Comparison of ENCODE assay signal across 8 cellular contexts in genomic region chr6:36120979-36121706, GRCh38. TPM values are rescaled to one million over a fixed set of nuclear protein-coding genes. Genes with fewer than 3 reads are reported as not detected.
DNase-seq lines count a peak whose midpoint lies in the region; ATAC-seq, FAIRE-seq and TF ChIP-seq lines count a peak whose summit lies in the region.

No MANE protein-coding gene starts in this region.

- no peak overlapping the region for H3K4me3 Mint-ChIP-seq in glutamatergic neuron (ENCODE audit: unreplicated experiment)

- H3K4me3 ChIP-seq in LNCaP clone FGC (ENCODE audit: low read depth, low read length) (no peak overlapping the region), fibroblast of mammary gland (ENCODE audit: control insufficient read depth, low read depth, low read length) (no peak overlapping the region), gastrocnemius medialis (no peak overlapping the region)

- ATAC-seq in gastrocnemius medialis, result no peak

- peaks cover 0 to 3% (median 0%) of the 10 kb centered on the region in 3 donors for H3K27me3 ChIP-seq in gastrocnemius medialis

- H3K9me3 ChIP-seq in gastrocnemius medialis, result no peaks in the 10 kb centered on the region

- no peak for FAIRE-seq in GM12892 (lab: Jason Lieb, UNC)

- H3K4me1 ChIP-seq in gastrocnemius medialis, result peaks cover 4 to 30% of the 10 kb centered on the region in 2 donors

- no peaks in the 10 kb centered on the region for H3K9me3 Mint-ChIP-seq in glutamatergic neuron (ENCODE audit: unreplicated experiment)

- H3K27me3 Mint-ChIP-seq in glutamatergic neuron (ENCODE audit: unreplicated experiment), result peaks cover 8% of the 10 kb centered on the region

- H3K36me3 ChIP-seq in gastrocnemius medialis, result no peaks in the 10 kb centered on the region

- TF ChIP-seq POLR2A in gastrocnemius medialis (IDR thresholded peaks at IDR 0.05) (no peak), GM12892 (IDR thresholded peaks at IDR 0.05; ENCODE audit: low read depth, low read length) (no peak)

- DNase-seq in CD1c-positive myeloid dendritic cell (ENCODE audit: extremely low spot score) (peak; percentile 78), LNCaP clone FGC (ENCODE audit: low read depth) (peak; percentile 54), fibroblast of mammary gland (ENCODE audit: low read depth) (peak; percentile 47), gastrocnemius medialis (peak; percentile 30 to 34), glutamatergic neuron (no peak), GM12892 (ENCODE audit: insufficient read length) (no peak), HuH-7.5 (ENCODE audit: low spot score) (no peak)
- peak; percentile 39 to 45 for DNase-seq in activated CD4-positive, alpha-beta T cell treated with anti-CD3 and anti-CD28 coated beads, Interleukin-2, amount 50 U/mL, for 4 hours

- TF ChIP-seq CTCF in LNCaP clone FGC (IDR thresholded peaks at IDR 0.05; ENCODE audit: control insufficient read depth, extremely low read depth, insufficient read depth), result no peak
- no peak for TF ChIP-seq CTCF in fibroblast of mammary gland (conservative IDR thresholded peaks at IDR 0.05; ENCODE audit: control insufficient read depth, insufficient read depth, low read depth, low read length)
- no peak for TF ChIP-seq CTCF in gastrocnemius medialis (IDR thresholded peaks at IDR 0.05 in 4 of 5, conservative IDR thresholded peaks at IDR 0.05 in 1 of 5)
- TF ChIP-seq CTCF in glutamatergic neuron (IDR thresholded peaks at IDR 0.05; ENCODE audit: partially characterized antibody, unreplicated experiment), result no peak

- no peak overlapping the region for H3K27ac Mint-ChIP-seq in glutamatergic neuron (ENCODE audit: unreplicated experiment)

- intact Hi-C loops in gastrocnemius medialis (cut with DNase I; ENCODE audit: low total_unique reads), result loop anchor here (10.0 kb wide), 1 partner anchor 244 kb away; no protein-coding TSS in a partner anchor

- in situ Hi-C loops in gastrocnemius medialis (cut with MboI; ENCODE audit: low sequenced_read_pairs in 4 of 4), result loop anchor here in 2 of 4 donors (10.0 to 25.0 kb wide), 2 partner anchors 74 to 241 kb away; partner anchors contain the start of gene BRPF3 (in 1 of the 2)

- no peaks in the 10 kb centered on the region for H3K36me3 Mint-ChIP-seq in glutamatergic neuron (ENCODE audit: unreplicated experiment)

- peak overlapping the region in 3 of 4 donors; percentile 23 to 59 (median 33) for H3K27ac ChIP-seq in gastrocnemius medialis

- H3K4me1 Mint-ChIP-seq in glutamatergic neuron (ENCODE audit: low read depth, unreplicated experiment), result peaks cover 13% of the 10 kb centered on the region

RNA-seq across cellular contexts. Expression of gene MAPK13, which starts 9.2 kb away (rescaled TPM):
- total RNA-seq in gastrocnemius medialis (under 1 TPM; 0.29 to 0.82 (median 0.64) TPM), glutamatergic neuron (ENCODE audit: unreplicated experiment) (4.2 TPM)
- polyA plus RNA-seq in GM12892 (2012; ENCODE audit: missing spikeins), result 5.4 TPM

Comparison
In these comparisons a context has a peak if more than half of its experiments do, and no peak if none do; other contexts are left out.
1. DNase-seq: peak in CD1c-positive myeloid dendritic cell (single experiment), LNCaP clone FGC (single experiment), activated CD4-positive, alpha-beta T cell treated with anti-CD3 and anti-CD28 coated beads, Interleukin-2, amount 50 U/mL, for 4 hours (2 of 2), fibroblast of mammary gland (single experiment) and gastrocnemius medialis (2 of 2); none in glutamatergic neuron (single experiment), GM12892 (single experiment) and HuH-7.5 (single experiment).